Comparison of ENCODE assay signal across 8 cellular contexts in genomic region chr5:43008369-43009158, GRCh38. TPM values are rescaled to one million over a fixed set of nuclear protein-coding genes. Genes with fewer than 3 reads are reported as not detected.
A peak's percentile ranks its signal among the peaks of the same experiment; 100 is the strongest.
DNase-seq lines count a peak whose midpoint lies in the region; ATAC-seq and TF ChIP-seq lines count a peak whose summit lies in the region.

No MANE protein-coding gene starts in this region.

- H3K4me2 ChIP-seq in SK-N-SH, result peak overlapping the region; percentile 81

- H3K9me2 ChIP-seq in SK-N-SH, result no peaks in the 10 kb centered on the region

- POLR2A ChIA-PET in SK-N-SH (lab: Yijun Ruan, JAX), result interaction anchor here (1.2 kb wide), 1 partner anchor 113 kb away, joined by 3 read pairs; no protein-coding TSS in a partner anchor

- no peak for TF ChIP-seq RAD21 in SK-N-SH (IDR thresholded peaks at IDR 0.05; ENCODE audit: low read length)

- no peaks in the 10 kb centered on the region for H3K27me3 Mint-ChIP-seq in activated naive CD4-positive, alpha-beta T cell treated with anti-CD3 and anti-CD28 coated beads, Interleukin-2, amount 50 U/mL, for 24 hours

- peaks cover 0 to 4% of the 10 kb centered on the region in 2 experiments; a peak in 1 of 4 replicates for H3K4me1 ChIP-seq in SK-N-SH (ENCODE audit: control insufficient read depth in 1 of 2, insufficient read depth in 2 of 2, low read depth in 1 of 2, low read length in 1 of 2)
- peaks cover 6 to 20% (median 10%) of the 10 kb centered on the region in 4 donors for H3K4me1 ChIP-seq in upper lobe of left lung

- H3K9me3 ChIP-seq in SK-N-SH (no peaks in the 10 kb centered on the region), upper lobe of left lung (no peaks in the 10 kb centered on the region)

- H3K27ac ChIP-seq in SK-N-SH (ENCODE audit: low read depth in 2 of 2, low read length in 1 of 2), result peak overlapping the region; percentile 83 to 90
- H3K27ac ChIP-seq in upper lobe of left lung, result peak overlapping the region; percentile 89 to 97 (median 93)

- no peaks in the 10 kb centered on the region for H4K20me1 ChIP-seq in SK-N-SH (ENCODE audit: insufficient read depth)

- peak overlapping the region; percentile 96 for H3K4me3 Mint-ChIP-seq in activated naive CD4-positive, alpha-beta T cell treated with anti-CD3 and anti-CD28 coated beads, Interleukin-2, amount 50 U/mL, for 24 hours

- H3F3A ChIP-seq in SK-N-SH (replicated peaks; ENCODE audit: insufficient read depth), result no peaks in the 10 kb centered on the region

- peaks cover 36% of the 10 kb centered on the region for H3K4me1 Mint-ChIP-seq in activated naive CD4-positive, alpha-beta T cell treated with anti-CD3 and anti-CD28 coated beads, Interleukin-2, amount 50 U/mL, for 24 hours

- WGBS in SK-N-SH (ENCODE audit: low lambda C conversion rate), result 2% methylated on average over 34 of the region's 35 CpGs
- WGBS in upper lobe of left lung, 2 donors, result 4 to 9% methylated on average over 21 to 35 of the region's 35 CpGs

- ATAC-seq in HG02588 (IDR thresholded peaks at IDR 0.05; ENCODE audit: unreplicated experiment) (peak; percentile 38), Right ventricle myocardium superior (ENCODE audit: poor library complexity) (peak; percentile 91), upper lobe of left lung (ENCODE audit: low FRiP score in 2 of 2) (peak; percentile 92 to 94)

- H3K36me3 Mint-ChIP-seq in activated naive CD4-positive, alpha-beta T cell treated with anti-CD3 and anti-CD28 coated beads, Interleukin-2, amount 50 U/mL, for 24 hours, result no peaks in the 10 kb centered on the region

- DNase-seq in GM04503 (ENCODE audit: low read depth) (peak; percentile 65), NCI-H1105 (lab: John Stamatoyannopoulos, UW) (peak; percentile 92), SK-N-SH (peak; percentile 73), Right ventricle myocardium superior (peak; percentile 90), posterior cingulate gyrus (peak in 8 of 10 donors; percentile 45 to 95 (median 68)), upper lobe of left lung (peak; percentile 75 to 92)

- H3K27ac Mint-ChIP-seq in activated naive CD4-positive, alpha-beta T cell treated with anti-CD3 and anti-CD28 coated beads, Interleukin-2, amount 50 U/mL, for 24 hours, result peak overlapping the region; percentile 98

- TF ChIP-seq POLR2A in upper lobe of left lung (IDR thresholded peaks at IDR 0.05), result peak in 3 of 4 donors; percentile 29 to 84 (median 45)

- peak overlapping the region; percentile 73 for H3K9ac ChIP-seq in SK-N-SH

- CTCF ChIA-PET in SK-N-SH (lab: Yijun Ruan, JAX), result interaction anchor here (0.7 to 2.0 kb wide), 10 partner anchors 11 to 595 kb away, joined by 3 to 12 read pairs (median 4); partner anchors contain the start of genes ANXA2R and NNT

- no peaks in the 10 kb centered on the region for H3K27me3 ChIP-seq in SK-N-SH (ENCODE audit: insufficient read depth)
- H3K27me3 ChIP-seq in upper lobe of left lung, result no peaks in the 10 kb centered on the region

- TF ChIP-seq CTCF in SK-N-SH (IDR thresholded peaks at IDR 0.05) (0 out of 2 replicates have a peak, but pooled peaks have one; percentile 31), upper lobe of left lung (IDR thresholded peaks at IDR 0.05) (peak in 3 of 6 experiments; percentile 8 to 24 (median 17))

- H3K4me3 ChIP-seq in SK-N-SH (ENCODE audit: low read depth in 2 of 2, low read length in 1 of 2) (peak overlapping the region; percentile 51 to 60), upper lobe of left lung (peak overlapping the region; percentile 36 to 53 (median 48))

- TF ChIP-seq EP300 in SK-N-SH (IDR thresholded peaks at IDR 0.05; ENCODE audit: borderline replicate concordance in 1 of 2, low read depth in 1 of 2, low read length in 1 of 2) (peak; percentile 46 to 82; a peak in 3 of 4 replicates), upper lobe of left lung (IDR thresholded peaks at IDR 0.05) (peak in 1 of 4 donors; percentile 8)

- H3K36me3 ChIP-seq in SK-N-SH (replicated peaks in 1 of 2; ENCODE audit: control insufficient read depth in 1 of 2, insufficient read depth in 2 of 2, low read length in 1 of 2) (no peaks in the 10 kb centered on the region), upper lobe of left lung (no peaks in the 10 kb centered on the region)

- no peaks in the 10 kb centered on the region for H3K79me2 ChIP-seq in SK-N-SH (ENCODE audit: insufficient read depth)

- no peaks in the 10 kb centered on the region for H3K9me3 Mint-ChIP-seq in activated naive CD4-positive, alpha-beta T cell treated with anti-CD3 and anti-CD28 coated beads, Interleukin-2, amount 50 U/mL, for 24 hours

- H2AFZ ChIP-seq in SK-N-SH (ENCODE audit: low read depth), result peak overlapping the region; percentile 94

- intact Hi-C loops in Right ventricle myocardium superior (cut with DNase I) (loop anchor here (5.0 kb wide), 1 partner anchor 34 kb away; the partner anchor contains the start of gene ANXA2R), posterior cingulate gyrus (cut with DNase I) (no loop called here)

TF ChIP-seq in SK-N-SH, 30 proteins besides CTCF, POLR2A, EP300 and RAD21 (continues in another document):
- no peak for TF ChIP-seq YY1 (IDR thresholded peaks at IDR 0.05; ENCODE audit: low read depth)
- no peak for TF ChIP-seq FOSL2 (IDR thresholded peaks at IDR 0.05; ENCODE audit: borderline replicate concordance, low read depth)
- TF ChIP-seq IRF3 (IDR thresholded peaks at IDR 0.05; ENCODE audit: low read depth, low read length), result no peak
- no peak for TF ChIP-seq PBX3 (IDR thresholded peaks at IDR 0.05)
- no peak for TF ChIP-seq REST (IDR thresholded peaks at IDR 0.05; ENCODE audit: low read depth, low read length)
- TF ChIP-seq POLR2AphosphoS5 (IDR thresholded peaks at IDR 0.05; ENCODE audit: low read depth, low read length), result peak; percentile 78
- no peak for TF ChIP-seq ZBTB33 (IDR thresholded peaks at IDR 0.05; ENCODE audit: borderline replicate concordance, low read depth)
- 0 out of 2 replicates have a peak, but pooled peaks have one; percentile 31 for TF ChIP-seq ELF1 (IDR thresholded peaks at IDR 0.05)
- no peak for TF ChIP-seq NFIC (IDR thresholded peaks at IDR 0.05; ENCODE audit: borderline replicate concordance)
- TF ChIP-seq RFX5 (IDR thresholded peaks at IDR 0.05; ENCODE audit: low read length), result no peak

RNA-seq across cellular contexts. Expression of gene ANXA2R, which starts 31.6 kb away (rescaled TPM):
- polyA plus RNA-seq in SK-N-SH (2012; rRNA removed), result 1.7 and 1.9 TPM in 2 replicates
- 0.88 and 1.4 TPM in 2 replicates for polyA plus RNA-seq in SK-N-SH (2012; cell fraction: cytosol; rRNA removed)
- polyA plus RNA-seq in SK-N-SH (2012; cell fraction: nucleus; rRNA removed), result 3.7 and 5.4 TPM in 2 replicates
- 0.94 TPM for total RNA-seq in Right ventricle myocardium superior
- 10 to 100 TPM in 1 of 6 donors, 1 to 10 TPM in 5; 2.0 to 25.1 (median 4.3) TPM for total RNA-seq in upper lobe of left lung

Comparison
In these comparisons a context has a peak if more than half of its experiments do, and no peak if none do; other contexts are left out.
1. Peak in every context shown above with its lines: DNase-seq, ATAC-seq, H3K4me3 ChIP-seq and H3K27ac ChIP-seq.
2. ATAC-seq: peak in every context shown above with its lines; median percentile 93 in upper lobe of left lung; 91 in Right ventricle myocardium superior; 38 in HG02588.